In genomic region chr6:72457738-72458137, GRCh38 we compare ENCODE assay signal across 35 cellular contexts.
"Had no signal": no experiment of that assay in that cellular context is flagged by ENCODE, and none has a peak within 500 bp of the region (broad histone marks: within the 10 kb centered on the region; RNA-seq: fewer than 3 reads in every experiment).

No MANE protein-coding gene starts in this region.

- H3K9me3 ChIP-seq: MG63 had no signal

- DNase-seq: Kasumi-1, MG63, MM.1S, MV-4-11, NCI-H1048, NCI-H1092, NCI-H1092 treated with DMSO at 0.1 percent for 48 hours, NCI-H1105, NCI-H1105 treated with DMSO at 0.1 percent for 48 hours, NCI-H1417, NCI-H1417 treated with DMSO at 0.1 percent for 48 hours, NCI-H1436, NCI-H1436 treated with DMSO at 0.1 percent for 48 hours, NCI-H146, NCI-H1694, NCI-H1694 treated with DMSO at 0.1 percent for 48 hours, NCI-H187, NCI-H187 treated with DMSO at 0.1 percent for 48 hours, NCI-H1930, NCI-H2029, NCI-H2029 treated with DMSO at 0.1 percent for 48 hours, NCI-H2081, NCI-H2081 treated with DMSO at 0.1 percent for 48 hours, NCI-H2107, NCI-H2171, NCI-H2171 treated with DMSO at 0.1 percent for 48 hours, NCI-H2227 treated with DMSO at 0.1 percent for 48 hours, NCI-H345, NCI-H446, NCI-H446 treated with DMSO at 0.1 percent for 48 hours, NCI-H510A, NCI-H510A treated with DMSO at 0.1 percent for 48 hours, NCI-H524, NCI-H524 treated with DMSO at 0.1 percent for 48 hours, NCI-H526 had no signal

- H3K36me3 ChIP-seq: MG63 had no signal

- H3K4me3 ChIP-seq: MG63 had no signal

- H3K27me3 ChIP-seq: MG63 had no signal
